Comparison of ENCODE assay signal across 1 cellular context in the genomic region with DNA sequence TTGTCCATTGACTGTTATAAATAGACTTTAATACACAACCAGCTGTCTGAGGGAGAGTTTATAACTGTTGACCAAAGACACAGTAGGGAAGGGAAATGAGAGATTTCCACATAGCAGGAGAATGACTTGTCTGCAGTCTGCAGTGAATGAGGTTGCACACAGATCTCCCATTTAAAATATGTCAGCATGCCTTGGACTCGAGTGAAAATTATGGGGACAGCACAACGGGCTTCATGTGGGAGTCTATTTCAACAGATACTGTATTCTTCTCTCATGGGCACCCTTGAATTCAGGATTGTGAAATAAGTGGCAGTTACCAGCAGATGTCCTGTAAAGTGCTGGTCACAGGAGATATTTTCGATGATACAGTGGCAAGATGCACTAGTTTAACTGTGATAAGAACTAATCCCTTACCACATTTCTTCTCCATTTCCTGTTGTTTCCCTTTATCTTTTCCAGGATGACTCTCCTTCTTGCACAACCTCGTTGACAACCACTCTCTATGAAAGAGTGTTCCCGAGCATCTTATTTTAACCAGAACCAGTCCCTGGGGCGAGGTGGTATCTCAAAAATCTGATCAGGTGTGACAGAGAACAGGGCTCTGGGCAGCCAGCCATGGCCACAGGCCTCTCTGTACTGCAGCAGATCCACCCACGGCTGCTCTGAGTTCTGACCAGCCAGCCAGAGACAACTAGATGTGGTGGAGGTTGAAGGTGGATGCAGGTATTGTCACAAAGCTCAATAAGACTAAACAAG.
TF ChIP-seq lines count a peak whose summit lies in the region.

No MANE protein-coding gene starts in this region.

TF ChIP-seq in SK-N-SH treated with all-trans-retinoic acid at 6 μM for 48 hours, 23 proteins besides CTCF, POLR2A, EP300 and RAD21 (continued from another document):
- TF ChIP-seq CREB5 (CRISPR knock-in tag; IDR thresholded peaks at IDR 0.05; ENCODE audit: low read depth): no peak
- TF ChIP-seq RARB (CRISPR knock-in tag; IDR thresholded peaks at IDR 0.05): no peak
